In genomic region chr1:223659711-223660110, GRCh38 we compare ENCODE assay signal across 26 cellular contexts. TPM values are rescaled to one million over a fixed set of nuclear protein-coding genes. Genes with fewer than 3 reads are reported as not detected.
"Had no signal": no experiment of that assay in that cellular context is flagged by ENCODE, and none has a peak within 500 bp of the region (broad histone marks: within the 10 kb centered on the region; RNA-seq: fewer than 3 reads in every experiment).

No MANE protein-coding gene starts in this region.

- H3K36me3 Mint-ChIP-seq: memory B cell; mesothelial cell of epicardium; natural killer cell treated with Interleukin-12 subunit alpha and Interleukin-12 subunit beta and Interleukin-15 and Interleukin-18, amount 100 ng/mL, for 72 hours; stimulated activated effector memory CD8-positive, alpha-beta T cell treated with anti-CD3 and anti-CD28 coated beads, Interleukin-12 subunit alpha, Interleukin-12 subunit beta, amount 100 ng/mL, for 72 hours had no signal

- H3K27ac ChIP-seq: esophagus squamous epithelium, hepatocyte, left ventricle myocardium inferior, lower lobe of right lung, pancreas, right lobe of liver, suprapubic skin, tibial artery, upper lobe of right lung, vagina had no signal

- H2AFZ ChIP-seq: hepatocyte had no signal

- H3K4me1 Mint-ChIP-seq: mesothelial cell of epicardium; stimulated activated effector memory CD8-positive, alpha-beta T cell treated with anti-CD3 and anti-CD28 coated beads, Interleukin-12 subunit alpha, Interleukin-12 subunit beta, amount 100 ng/mL, for 72 hours had no signal

- H3K4me3 ChIP-seq: esophagus squamous epithelium, hepatocyte, left ventricle myocardium inferior, lower lobe of right lung, pancreas, right lobe of liver, suprapubic skin, tibial artery, upper lobe of right lung, vagina had no signal

- H3K4me1 ChIP-seq: left ventricle myocardium inferior, lower lobe of right lung, pancreas, suprapubic skin, tibial artery, upper lobe of right lung, vagina had no signal

- H3K27ac Mint-ChIP-seq: dendritic cell treated with granulocyte-macrophage colony-stimulating factor and Interleukin-4, amounts not matched to agents 40 ng/mL and 50 ng/mL, for 4 days; effector memory CD8-positive, alpha-beta T cell; memory B cell; mesothelial cell of epicardium; natural killer cell treated with Interleukin-12 subunit alpha and Interleukin-12 subunit beta and Interleukin-15 and Interleukin-18, amount 100 ng/mL, for 72 hours; progenitor cell of endocrine pancreas; stimulated activated effector memory CD8-positive, alpha-beta T cell treated with anti-CD3 and anti-CD28 coated beads, Interleukin-12 subunit alpha, Interleukin-12 subunit beta, amount 100 ng/mL, for 72 hours had no signal

- H3K4me3 Mint-ChIP-seq: dendritic cell treated with granulocyte-macrophage colony-stimulating factor and Interleukin-4, amounts not matched to agents 40 ng/mL and 50 ng/mL, for 4 days; effector memory CD8-positive, alpha-beta T cell; memory B cell; mesothelial cell of epicardium; natural killer cell treated with Interleukin-12 subunit alpha and Interleukin-12 subunit beta and Interleukin-15 and Interleukin-18, amount 100 ng/mL, for 72 hours; stimulated activated effector memory CD8-positive, alpha-beta T cell treated with anti-CD3 and anti-CD28 coated beads, Interleukin-12 subunit alpha, Interleukin-12 subunit beta, amount 100 ng/mL, for 72 hours had no signal

- H3K27me3 ChIP-seq: esophagus squamous epithelium, hepatocyte, pancreas, right lobe of liver, suprapubic skin, tibial artery, upper lobe of right lung, vagina had no signal

- DNase-seq: effector memory CD8-positive, alpha-beta T cell; esophagus squamous epithelium; foreskin fibroblast; head of caudate nucleus; kidney; left cardiac atrium; left ventricle myocardium inferior; lower lobe of right lung; occipital lobe; pancreas; right lobe of liver; stimulated activated CD4-positive, alpha-beta T cell treated with anti-CD3 and anti-CD28 coated beads, Interleukin-4, amount 100 ng/mL, for 1 hour; stimulated activated CD8-positive, alpha-beta memory T cell treated with anti-CD3 and anti-CD28 coated beads, Interleukin-4, amount 100 ng/mL, for 48 hours; stimulated activated naive CD8-positive, alpha-beta T cell treated with anti-CD3 and anti-CD28 coated beads, Interleukin-15, Interleukin-2, amounts not matched to agents 100 U/mL and 50 U/mL, for 24 hours; tibial artery; upper lobe of right lung had no signal

- H3K79me2 ChIP-seq: hepatocyte had no signal

- H3K9me3 Mint-ChIP-seq: dendritic cell treated with granulocyte-macrophage colony-stimulating factor and Interleukin-4, amounts not matched to agents 40 ng/mL and 50 ng/mL, for 4 days; effector memory CD8-positive, alpha-beta T cell; memory B cell; mesothelial cell of epicardium; natural killer cell treated with Interleukin-12 subunit alpha and Interleukin-12 subunit beta and Interleukin-15 and Interleukin-18, amount 100 ng/mL, for 72 hours; stimulated activated effector memory CD8-positive, alpha-beta T cell treated with anti-CD3 and anti-CD28 coated beads, Interleukin-12 subunit alpha, Interleukin-12 subunit beta, amount 100 ng/mL, for 72 hours had no signal

- H3K36me3 ChIP-seq: esophagus squamous epithelium, left ventricle myocardium inferior, lower lobe of right lung, pancreas, right lobe of liver, suprapubic skin, tibial artery, upper lobe of right lung, vagina had no signal

- H3K4me2 ChIP-seq: hepatocyte had no signal

- ATAC-seq: effector memory CD8-positive, alpha-beta T cell; left cardiac atrium; lower lobe of right lung; natural killer cell treated with Interleukin-12 subunit alpha and Interleukin-12 subunit beta and Interleukin-15 and Interleukin-18, amount 100 ng/mL, for 72 hours; pancreas; right lobe of liver; stimulated activated effector memory CD8-positive, alpha-beta T cell treated with anti-CD3 and anti-CD28 coated beads, Interleukin-12 subunit alpha, Interleukin-12 subunit beta, amount 100 ng/mL, for 72 hours; stimulated activated naive CD8-positive, alpha-beta T cell treated with anti-CD3 and anti-CD28 coated beads, Interleukin-15, Interleukin-2, amounts not matched to agents 100 U/mL and 50 U/mL, for 24 hours; upper lobe of right lung had no signal

- H3K9me3 ChIP-seq: esophagus squamous epithelium, left ventricle myocardium inferior, lower lobe of right lung, pancreas, right lobe of liver, suprapubic skin, tibial artery, upper lobe of right lung, vagina had no signal

RNA-seq across cellular contexts. Expression of gene CAPN8, which starts 5.8 kb away (rescaled TPM):
- total RNA-seq: epithelial cell of proximal tubule; left ventricle myocardium inferior; natural killer cell treated with Interleukin-12 subunit alpha and Interleukin-12 subunit beta and Interleukin-15 and Interleukin-18, amount 100 ng/mL, for 72 hours; occipital lobe had no signal
